ENCODE assay signal across 8 cellular contexts in genomic region chr10:24209421-24209770, GRCh38. TPM values are rescaled to one million over a fixed set of nuclear protein-coding genes. Genes with fewer than 3 reads are reported as not detected.
DNase-seq lines count a peak whose midpoint lies in the region; ATAC-seq and TF ChIP-seq lines count a peak whose summit lies in the region.

No MANE protein-coding gene starts in this region.

- H3K27ac Mint-ChIP-seq in stimulated activated naive CD8-positive, alpha-beta T cell treated with anti-CD3 and anti-CD28 coated beads, Interleukin-15, amount 100 ng/mL, for 72 hours, result peak overlapping the region; percentile 68 to 89

- H3K27me3 Mint-ChIP-seq in stimulated activated naive CD8-positive, alpha-beta T cell treated with anti-CD3 and anti-CD28 coated beads, Interleukin-15, amount 100 ng/mL, for 72 hours, result peaks cover 72% of the 10 kb centered on the region

- peaks cover 46% of the 10 kb centered on the region for H3K4me1 Mint-ChIP-seq in stimulated activated naive CD8-positive, alpha-beta T cell treated with anti-CD3 and anti-CD28 coated beads, Interleukin-15, amount 100 ng/mL, for 72 hours

- 1 to 3% (median 2%) methylated on average over 5 of the region's 5 CpGs for WGBS in adrenal gland, 4 donors

- peak overlapping the region; percentile 83 for H3K27ac ChIP-seq in BLaER1
- H3K27ac ChIP-seq in adrenal gland, result peak overlapping the region; percentile 82 to 96 (median 93)

- no peak for TF ChIP-seq POLR2A in adrenal gland (IDR thresholded peaks at IDR 0.05)

- peak overlapping the region; percentile 93 for H3K4me2 ChIP-seq in BLaER1

- no peaks in the 10 kb centered on the region for H3K27me3 ChIP-seq in BLaER1
- H3K27me3 ChIP-seq in adrenal gland, result no peaks in the 10 kb centered on the region

- ATAC-seq in GM19351 (IDR thresholded peaks at IDR 0.05; ENCODE audit: unreplicated experiment) (peak; percentile 35), HG03571 (IDR thresholded peaks at IDR 0.05; ENCODE audit: unreplicated experiment) (peak; percentile 41)
- peak; percentile 79 for ATAC-seq in stimulated activated naive CD8-positive, alpha-beta T cell treated with anti-CD3 and anti-CD28 coated beads, Interleukin-15, amount 100 ng/mL, for 72 hours

- peak overlapping the region; percentile 68 for H3K4me3 ChIP-seq in BLaER1
- peak overlapping the region in 3 of 4 donors; percentile 54 to 78 (median 55) for H3K4me3 ChIP-seq in adrenal gland

- H3K4me3 Mint-ChIP-seq in stimulated activated naive CD8-positive, alpha-beta T cell treated with anti-CD3 and anti-CD28 coated beads, Interleukin-15, amount 100 ng/mL, for 72 hours, result peak overlapping the region; percentile 83

- DNase-seq in adrenal gland, result peak; percentile 30 to 66 (median 38)
- DNase-seq in kidney tubule cell (ENCODE audit: low spot score), result peak; percentile 87
- DNase-seq in stimulated activated naive CD8-positive, alpha-beta T cell treated with anti-CD3 and anti-CD28 coated beads, Interleukin-15, amount 100 ng/mL, for 72 hours, result peak; percentile 21 to 68
- no peak for DNase-seq in pons (ENCODE audit: low spot score)
- no peak for DNase-seq in posterior vena cava (ENCODE audit: low spot score)

- no peaks in the 10 kb centered on the region for H4K20me1 ChIP-seq in BLaER1

- peaks cover 36% of the 10 kb centered on the region for H3K4me1 ChIP-seq in BLaER1
- H3K4me1 ChIP-seq in adrenal gland (replicated peaks in 1 of 2), result peaks cover 12 to 29% of the 10 kb centered on the region in 2 donors

- TF ChIP-seq CTCF in adrenal gland (IDR thresholded peaks at IDR 0.05), result peak in 1 of 6 experiments; percentile 3

- H3K9me3 ChIP-seq in BLaER1, result no peaks in the 10 kb centered on the region
- H3K9me3 ChIP-seq in adrenal gland (replicated peaks in 1 of 3), result no peaks in the 10 kb centered on the region

- intact Hi-C loops in adrenal gland (cut with DNase I), result loop anchor here in 1 of 2 donors (10.0 kb wide), 1 partner anchor 145 kb away; no protein-coding TSS in a partner anchor
- intact Hi-C loops in posterior vena cava (cut with DNase I), result loop anchor here (10.0 kb wide), 2 partner anchors 145 to 305 kb away; no protein-coding TSS in a partner anchor

- peak overlapping the region; percentile 79 for H3K9ac ChIP-seq in BLaER1

- H3K36me3 ChIP-seq in BLaER1 (no peaks in the 10 kb centered on the region), adrenal gland (replicated peaks in 1 of 2) (no peaks in the 10 kb centered on the region)

- peaks cover 5 to 8% of the 10 kb centered on the region in 2 donors for H3K9me3 Mint-ChIP-seq in stimulated activated naive CD8-positive, alpha-beta T cell treated with anti-CD3 and anti-CD28 coated beads, Interleukin-15, amount 100 ng/mL, for 72 hours

RNA-seq across cellular contexts. Expression of gene KIAA1217, which starts 0.5 kb away (rescaled TPM):
- total RNA-seq in adrenal gland (10 to 100 TPM; 20.0 to 73.7 (median 47.0) TPM), posterior vena cava (10 to 100 TPM; 11.8 to 20.3 TPM)
- 10 to 100 TPM; 10.8 to 23.2 (median 20.8) TPM for polyA plus RNA-seq in adrenal gland

Comparison
In these comparisons a context has a peak if more than half of its experiments do, and no peak if none do; other contexts are left out.
1. DNase-seq: peak in adrenal gland (7 of 7), kidney tubule cell (single experiment) and stimulated activated naive CD8-positive, alpha-beta T cell treated with anti-CD3 and anti-CD28 coated beads, Interleukin-15, amount 100 ng/mL, for 72 hours (2 of 2); none in pons (single experiment) and posterior vena cava (single experiment).
2. Peak in every context shown above with its lines, with median percentiles within 50 percentile points of each other: ATAC-seq.